10 cellular contexts compared by ENCODE assay signal in genomic region chr11:19952101-19952605, GRCh38.
DNase-seq lines count a peak whose midpoint lies in the region; ATAC-seq and TF ChIP-seq lines count a peak whose summit lies in the region.
"Had no signal": no experiment of that assay in that cellular context is flagged by ENCODE, and none has a peak within 500 bp of the region (broad histone marks: within the 10 kb centered on the region; RNA-seq: fewer than 3 reads in every experiment).

No MANE protein-coding gene starts in this region.

- TF ChIP-seq CTCF in mammary epithelial cell (conservative IDR thresholded peaks at IDR 0.05 in 1 of 2, IDR thresholded peaks at IDR 0.05 in 1 of 2; ENCODE audit: extremely low read depth in 1 of 2, insufficient read depth in 1 of 2, low read depth in 1 of 2, low read length in 2 of 2): no peak
- no peak for TF ChIP-seq CTCF in nephron (IDR thresholded peaks at IDR 0.05; ENCODE audit: unreplicated experiment in 3 of 3)

- 65% methylated on average over 3 of the region's 3 CpGs for WGBS in mammary epithelial cell (ENCODE audit: low coverage, missing lambda C conversion rate)

- H3K4me1 ChIP-seq in mammary epithelial cell (ENCODE audit: insufficient read depth, low read length): peaks cover 20% of the 10 kb centered on the region

- DNase-seq in mammary epithelial cell: no peak
- DNase-seq in hippocampal formation (lab: John Stamatoyannopoulos, UW): no peak
- DNase-seq in NCI-H2081 treated with DMSO at 0.1 percent for 48 hours (lab: John Stamatoyannopoulos, UW): no peak
- DNase-seq: activated CD4-positive, alpha-beta memory T cell treated with anti-CD3 and anti-CD28 coated beads for 36 hours had no signal

- peaks cover 2% of the 10 kb centered on the region for H3K27me3 Mint-ChIP-seq in nephron (ENCODE audit: low read depth)

- H2AFZ ChIP-seq in mammary epithelial cell (ENCODE audit: low read depth, low read length): no peak overlapping the region

- H3K4me3 ChIP-seq in mammary epithelial cell (replicated peaks in 1 of 3; ENCODE audit: insufficient read depth in 1 of 3, low read depth in 2 of 3, low read length in 3 of 3): no peak overlapping the region

- H3K9me3 ChIP-seq in mammary epithelial cell (replicated peaks; ENCODE audit: insufficient read depth, low read length): no peaks in the 10 kb centered on the region
- H3K9me3 ChIP-seq: neutrophil had no signal

- no peaks in the 10 kb centered on the region for H3K36me3 Mint-ChIP-seq in nephron (ENCODE audit: low read depth)
- H3K36me3 Mint-ChIP-seq: activated CD4-positive, alpha-beta memory T cell treated with anti-CD3 and anti-CD28 coated beads for 36 hours had no signal

- H3K36me3 ChIP-seq in mammary epithelial cell (ENCODE audit: insufficient read depth, low read length): peaks cover 2% of the 10 kb centered on the region

- H3K27ac ChIP-seq in mammary epithelial cell (ENCODE audit: insufficient read depth, low read depth, low read length): no peak overlapping the region
- H3K27ac ChIP-seq: neutrophil, RWPE1 had no signal

- H3K79me2 ChIP-seq in mammary epithelial cell (ENCODE audit: insufficient read depth, low read length): no peaks in the 10 kb centered on the region

- dilution Hi-C loops in mammary epithelial cell (cut with HindIII; ENCODE audit: low sequenced_read_pairs): no loop called here

- no peaks in the 10 kb centered on the region for H3K9me3 Mint-ChIP-seq in nephron
- H3K9me3 Mint-ChIP-seq: activated CD4-positive, alpha-beta memory T cell treated with anti-CD3 and anti-CD28 coated beads for 36 hours had no signal

- H3K27ac Mint-ChIP-seq in nephron: peak overlapping the region; percentile 31 to 87 (median 54)
- H3K27ac Mint-ChIP-seq: activated CD4-positive, alpha-beta memory T cell treated with anti-CD3 and anti-CD28 coated beads for 36 hours had no signal

- H3K27me3 ChIP-seq in mammary epithelial cell (ENCODE audit: insufficient read depth, low read length): no peaks in the 10 kb centered on the region

- in situ Hi-C loops in mammary epithelial cell (cut with MboI; ENCODE audit: low sequenced_read_pairs in 2 of 2): no loop called here

- H3K4me3 Mint-ChIP-seq in nephron: no peak overlapping the region

- intact Hi-C loops in mammary epithelial cell (cut with micrococcal nuclease): no loop called here

- ATAC-seq in GM19467 (IDR thresholded peaks at IDR 0.05; ENCODE audit: unreplicated experiment) (peak; percentile 13), HG03571 (IDR thresholded peaks at IDR 0.05; ENCODE audit: unreplicated experiment) (peak; percentile 5), HG02588 (IDR thresholded peaks at IDR 0.05; ENCODE audit: unreplicated experiment) (no peak)

- CTCF ChIA-PET in mammary epithelial cell (lab: Charles Lee; ENCODE audit: low non-redundant PET): interaction anchor here (0.8 kb wide), 1 partner anchor 338 kb away, joined by 8 read pairs; no protein-coding TSS in a partner anchor

- no peak overlapping the region for H3K4me2 ChIP-seq in mammary epithelial cell (ENCODE audit: insufficient read depth, low read depth, low read length)

- H3K4me1 Mint-ChIP-seq in nephron: peaks cover 59% of the 10 kb centered on the region

- H4K20me1 ChIP-seq in mammary epithelial cell (ENCODE audit: insufficient read depth, low read length): no peaks in the 10 kb centered on the region

- TSS peak; percentile 35 for BruUV-seq in mammary epithelial cell (replicated peaks; lab: Mats Ljungman, UMichigan)

- no peak overlapping the region for H3K9ac ChIP-seq in mammary epithelial cell (ENCODE audit: insufficient read depth, low read length)
